In genomic region chr14:83556746-83557460, GRCh38 we compare ENCODE assay signal across 16 cellular contexts.
DNase-seq lines count a peak whose midpoint lies in the region; ATAC-seq and TF ChIP-seq lines count a peak whose summit lies in the region.
"Had no signal": no experiment of that assay in that cellular context is flagged by ENCODE, and none has a peak within 500 bp of the region (broad histone marks: within the 10 kb centered on the region; RNA-seq: fewer than 3 reads in every experiment).

No MANE protein-coding gene starts in this region.

- H3K27ac ChIP-seq in fibroblast of lung (ENCODE audit: insufficient read depth, low read length) (no peak overlapping the region), spleen (no peak overlapping the region), A673 (ENCODE audit: low read depth, low read length, poor library complexity, severe bottlenecking) (no peak overlapping the region)
- H3K27ac ChIP-seq: cardiac muscle cell, neural progenitor cell, right lobe of liver had no signal

- H3K4me1 ChIP-seq in fibroblast of lung (ENCODE audit: control insufficient read depth, extremely low read depth, insufficient read depth, low read length) (no peaks in the 10 kb centered on the region), spleen (no peaks in the 10 kb centered on the region), A673 (ENCODE audit: insufficient read depth, low read length, poor library complexity, severe bottlenecking) (no peaks in the 10 kb centered on the region)
- H3K4me1 ChIP-seq: neural progenitor cell, right lobe of liver had no signal

- H2AFZ ChIP-seq in fibroblast of lung (ENCODE audit: low read length) = no peak overlapping the region
- H2AFZ ChIP-seq: neural progenitor cell had no signal

- CTCF ChIA-PET in A673 (lab: Charles Lee) = no interaction called here

- H3K27me3 ChIP-seq in fibroblast of lung (ENCODE audit: control insufficient read depth, insufficient read depth, low read length) (no peaks in the 10 kb centered on the region), spleen (replicated peaks in 1 of 7) (no peaks in the 10 kb centered on the region), A673 (replicated peaks; ENCODE audit: insufficient read depth, low read depth, low read length, poor library complexity) (no peaks in the 10 kb centered on the region)
- H3K27me3 ChIP-seq: cardiac muscle cell, neural progenitor cell, right lobe of liver had no signal

- no peak for TF ChIP-seq POLR2A in spleen (IDR thresholded peaks at IDR 0.05)

- H3K36me3 ChIP-seq in fibroblast of lung (ENCODE audit: control insufficient read depth, insufficient read depth, low read length) (no peaks in the 10 kb centered on the region), spleen (no peaks in the 10 kb centered on the region), A673 (ENCODE audit: insufficient read depth, low read length, poor library complexity, severe bottlenecking) (no peaks in the 10 kb centered on the region)
- H3K36me3 ChIP-seq: cardiac muscle cell, neural progenitor cell, right lobe of liver had no signal

- no peak for ATAC-seq in HG03045 (IDR thresholded peaks at IDR 0.05; ENCODE audit: unreplicated experiment)
- ATAC-seq: right lobe of liver had no signal

- DNase-seq in HCEC 1CT (peak; percentile 87), SW480 (ENCODE audit: low spot score) (peak; percentile 20), fibroblast of lung (ENCODE audit: low read depth in 2 of 2) (peak; percentile 36 to 90), smooth muscle cell of the brain vasculature (ENCODE audit: low read depth, low spot score) (peak; percentile 53), spleen (no peak), A673 (ENCODE audit: low spot score) (no peak)
- DNase-seq: activated CD8-positive, alpha-beta memory T cell treated with anti-CD3 and anti-CD28 coated beads, Interleukin-2, amount 50 U/mL, for 4 hours; activated naive CD4-positive, alpha-beta T cell treated with Interleukin-2 at 50 U/mL for 16 hours; effector memory CD4-positive, alpha-beta T cell; immature natural killer cell; NCI-H1048; right lobe of liver; SHP77 had no signal

- intact Hi-C loops in spleen (cut with DNase I; ENCODE audit: low total_unique reads) (no loop called here), A673 (cut with micrococcal nuclease; ENCODE audit: unreplicated experiment) (no loop called here)

- no peaks in the 10 kb centered on the region for H3K79me2 ChIP-seq in fibroblast of lung (ENCODE audit: control insufficient read depth, insufficient read depth, low read length)

- H3K4me2 ChIP-seq in fibroblast of lung (ENCODE audit: extremely low read depth, insufficient read depth, low read length) = no peak overlapping the region
- H3K4me2 ChIP-seq: neural progenitor cell had no signal

- no TSS peak for BruUV-seq in A673 (replicated peaks; lab: Mats Ljungman, UMichigan)

- POLR2A ChIA-PET in A673 (lab: Charles Lee; ENCODE audit: low non-redundant PET) = no interaction called here

- H3K9me3 ChIP-seq in fibroblast of lung (ENCODE audit: control insufficient read depth, insufficient read depth, low read depth, low read length) (no peaks in the 10 kb centered on the region), spleen (peaks cover 0 to 26% (median 7%) of the 10 kb centered on the region in 8 donors), A673 (ENCODE audit: low read depth, low read length, poor library complexity, severe bottlenecking) (no peaks in the 10 kb centered on the region)
- H3K9me3 ChIP-seq: right lobe of liver had no signal

- H3K4me3 ChIP-seq in fibroblast of lung (replicated peaks in 1 of 4; ENCODE audit: control extremely low read depth in 1 of 4, insufficient read depth in 1 of 4, low read depth in 3 of 4, low read length in 4 of 4) = no peak overlapping the region
- no peak overlapping the region for H3K4me3 ChIP-seq in spleen
- H3K4me3 ChIP-seq in A673 (ENCODE audit: low read depth, low read length, poor library complexity, severe bottlenecking) = no peak overlapping the region
- H3K4me3 ChIP-seq: cardiac muscle cell, neural progenitor cell, right lobe of liver had no signal

- WGBS in spleen, 5 donors = 92 to 94% (median 93%) methylated on average over 9 of the region's 9 CpGs

- H3K9ac ChIP-seq in fibroblast of lung (ENCODE audit: insufficient read depth, low read length) = no peak overlapping the region
- H3K9ac ChIP-seq: neural progenitor cell had no signal

- TF ChIP-seq CTCF in fibroblast of lung (conservative IDR thresholded peaks at IDR 0.05 in 1 of 2, IDR thresholded peaks at IDR 0.05 in 1 of 2; ENCODE audit: low read depth in 1 of 2, low read length in 2 of 2) (no peak), spleen (IDR thresholded peaks at IDR 0.05 in 8 of 11, conservative IDR thresholded peaks at IDR 0.05 in 3 of 11) (no peak), A673 (conservative IDR thresholded peaks at IDR 0.05; ENCODE audit: low read depth, low read length) (no peak)

- H4K20me1 ChIP-seq in fibroblast of lung (ENCODE audit: control insufficient read depth, extremely low read depth, insufficient read depth, low read length) = no peaks in the 10 kb centered on the region

Comparison
In these comparisons a context has a peak if more than half of its experiments do, and no peak if none do; other contexts are left out.
1. DNase-seq: peak in HCEC 1CT (single experiment), SW480 (single experiment), fibroblast of lung (2 of 2) and smooth muscle cell of the brain vasculature (single experiment); none in spleen (single experiment) and A673 (single experiment).